In the genomic region with DNA sequence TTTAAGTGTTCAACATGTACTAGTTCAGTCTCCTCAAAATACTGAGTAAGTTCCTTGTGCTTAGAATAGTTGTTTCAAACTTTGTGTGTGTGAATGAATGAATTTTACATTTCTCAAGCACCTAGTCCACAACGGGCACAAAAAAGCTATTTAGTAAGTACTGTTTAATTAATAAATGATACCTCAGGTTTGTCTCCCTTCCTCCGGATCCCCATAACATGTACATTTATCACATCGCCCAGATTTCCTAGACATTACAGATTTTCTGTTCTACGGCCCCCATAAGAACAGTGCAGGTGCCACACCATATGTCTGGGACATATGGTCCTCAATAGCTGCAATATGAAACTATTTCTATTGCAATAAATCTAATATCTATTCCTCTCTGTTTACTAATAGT, we compare ENCODE assay signal across 9 cellular contexts. TPM values are rescaled to one million over a fixed set of nuclear protein-coding genes. Genes with fewer than 3 reads are reported as not detected.
DNase-seq lines count a peak whose midpoint lies in the region; ATAC-seq and TF ChIP-seq lines count a peak whose summit lies in the region.
"Had no signal": no experiment of that assay in that cellular context is flagged by ENCODE, and none has a peak within 500 bp of the region (broad histone marks: within the 10 kb centered on the region; RNA-seq: fewer than 3 reads in every experiment).

No MANE protein-coding gene starts in this region.

- H3K4me3 Mint-ChIP-seq in GM23338 (no peak overlapping the region), endodermal cell (no peak overlapping the region)

- H3K9me3 ChIP-seq in endodermal cell (ENCODE audit: control insufficient read depth, low read length) (no peaks in the 10 kb centered on the region), psoas muscle (no peaks in the 10 kb centered on the region)

- H3K27me3 Mint-ChIP-seq in GM23338 (ENCODE audit: insufficient read depth, low read depth, poor library complexity) (peaks cover 3% of the 10 kb centered on the region), endodermal cell (ENCODE audit: insufficient read depth) (no peaks in the 10 kb centered on the region)

- peak overlapping the region; percentile 92 for H3K4me2 ChIP-seq in GM23338

- H3K9me2 ChIP-seq in GM23338 (ENCODE audit: insufficient read depth) = no peaks in the 10 kb centered on the region

- no peak overlapping the region for H3K27ac Mint-ChIP-seq in GM23338
- no peak overlapping the region for H3K27ac Mint-ChIP-seq in endodermal cell

- no peaks in the 10 kb centered on the region; the same call in 1 of the 2 replicates for H4K20me1 ChIP-seq in GM23338 (replicated peaks; ENCODE audit: insufficient read depth)

- peak overlapping the region; percentile 98 for H3K27ac ChIP-seq in GM23338 (ENCODE audit: low read depth)
- H3K27ac ChIP-seq in endodermal cell (ENCODE audit: low read depth, low read length) = no peak overlapping the region
- H3K27ac ChIP-seq in psoas muscle = no peak overlapping the region

- peaks cover 14% of the 10 kb centered on the region for H3K4me1 Mint-ChIP-seq in GM23338
- H3K4me1 Mint-ChIP-seq in endodermal cell = peaks cover 13% of the 10 kb centered on the region

- H3K9ac ChIP-seq in endodermal cell (ENCODE audit: extremely low read depth, low read length, poor library complexity, severe bottlenecking) = peak overlapping the region; percentile 90

- WGBS in endodermal cell (ENCODE audit: insufficient coverage in 1 of 2, insufficient read length in 1 of 2), 2 experiments = 80% methylated on average over 3 of the region's 4 CpGs; no CpG with 5 or more reads in 1 of the 2 experiments
- 44 to 51% (median 44%) methylated on average over 4 of the region's 4 CpGs for WGBS in psoas muscle, 3 donors

- H2AFZ ChIP-seq in GM23338 = no peak overlapping the region

- H3K9me3 Mint-ChIP-seq in GM23338 (no peaks in the 10 kb centered on the region), endodermal cell (no peaks in the 10 kb centered on the region)

- DNase-seq in GM23338 (ENCODE audit: low spot score) = no peak
- peak; percentile 82 for DNase-seq in NCI-H2171 treated with DMSO at 0.1 percent for 48 hours (lab: John Stamatoyannopoulos, UW)
- no peak for DNase-seq in endodermal cell
- no peak for DNase-seq in psoas muscle
- no peak for DNase-seq in NCI-H345 treated with DMSO at 0.1 percent for 48 hours (lab: John Stamatoyannopoulos, UW; ENCODE audit: unreplicated experiment)
- DNase-seq in activated effector memory CD4-positive, alpha-beta T cell treated with anti-CD3 and anti-CD28 coated beads, Interleukin-2, amount 50 U/mL, for 16 hours = no peak
- DNase-seq: cerebellar nuclear complex had no signal

- intact Hi-C loops in psoas muscle (cut with DNase I) = loop anchor here (5.0 to 10.0 kb wide), 3 partner anchors 204 to 482 kb away; no protein-coding TSS in a partner anchor

- H3K36me3 Mint-ChIP-seq in GM23338 (ENCODE audit: low read depth) (peaks cover 33% of the 10 kb centered on the region; the same call in 2 of the 3 replicates), endodermal cell (ENCODE audit: low read depth) (peaks cover 12% of the 10 kb centered on the region)

- H3K27me3 ChIP-seq in GM23338 (ENCODE audit: insufficient read depth) = no peaks in the 10 kb centered on the region
- H3K27me3 ChIP-seq in endodermal cell (ENCODE audit: control insufficient read depth, insufficient read depth, low read length, poor library complexity, severe bottlenecking) = no peaks in the 10 kb centered on the region
- H3K27me3 ChIP-seq in psoas muscle (ENCODE audit: insufficient read depth in 3 of 3, low read length in 2 of 3) = no peaks in the 10 kb centered on the region

- H3K4me3 ChIP-seq in GM23338 = peak overlapping the region; percentile 62
- H3K4me3 ChIP-seq in endodermal cell (ENCODE audit: low read length) = peak overlapping the region; percentile 93
- H3K4me3 ChIP-seq in psoas muscle = peak overlapping the region; percentile 86

- TF ChIP-seq CTCF in GM23338 (conservative IDR thresholded peaks at IDR 0.05; ENCODE audit: low read depth in 2 of 2) = no peak
- no peak for TF ChIP-seq CTCF in endodermal cell (conservative IDR thresholded peaks at IDR 0.05)
- no peak for TF ChIP-seq CTCF in psoas muscle (IDR thresholded peaks at IDR 0.05)

- H3K36me3 ChIP-seq in GM23338 (ENCODE audit: insufficient read depth) = peaks cover 13% of the 10 kb centered on the region; the same call in 1 of the 2 replicates
- peaks cover 15% of the 10 kb centered on the region for H3K36me3 ChIP-seq in endodermal cell (ENCODE audit: control insufficient read depth, insufficient read depth, low read length)
- H3K36me3 ChIP-seq in psoas muscle (ENCODE audit: insufficient read depth in 1 of 2, low read depth in 1 of 2) = peaks cover 0 to 12% of the 10 kb centered on the region in 2 donors

- H3K79me2 ChIP-seq in GM23338 (replicated peaks; ENCODE audit: insufficient read depth) = peaks cover 22% of the 10 kb centered on the region

- H3K4me1 ChIP-seq in GM23338 (ENCODE audit: insufficient read depth) (peaks cover 12% of the 10 kb centered on the region; the same call in 1 of the 2 replicates), endodermal cell (ENCODE audit: control insufficient read depth, insufficient read depth, low read length) (no peaks in the 10 kb centered on the region), psoas muscle (peaks cover 4% of the 10 kb centered on the region)

- 0 out of 2 replicates have a peak, but pooled peaks cover 5% of the 10 kb centered on the region for H3F3A ChIP-seq in GM23338 (replicated peaks; ENCODE audit: low read depth)

- no peak for ATAC-seq in GM23338
- no peak for ATAC-seq in psoas muscle
- ATAC-seq in GM19397 (IDR thresholded peaks at IDR 0.05; ENCODE audit: unreplicated experiment) = no peak
- no peak for ATAC-seq in HG03469 (IDR thresholded peaks at IDR 0.05; ENCODE audit: unreplicated experiment)

TF ChIP-seq in GM23338, 12 proteins besides CTCF, POLR2A, EP300 and RAD21:
- TF ChIP-seq, protein P1, sequence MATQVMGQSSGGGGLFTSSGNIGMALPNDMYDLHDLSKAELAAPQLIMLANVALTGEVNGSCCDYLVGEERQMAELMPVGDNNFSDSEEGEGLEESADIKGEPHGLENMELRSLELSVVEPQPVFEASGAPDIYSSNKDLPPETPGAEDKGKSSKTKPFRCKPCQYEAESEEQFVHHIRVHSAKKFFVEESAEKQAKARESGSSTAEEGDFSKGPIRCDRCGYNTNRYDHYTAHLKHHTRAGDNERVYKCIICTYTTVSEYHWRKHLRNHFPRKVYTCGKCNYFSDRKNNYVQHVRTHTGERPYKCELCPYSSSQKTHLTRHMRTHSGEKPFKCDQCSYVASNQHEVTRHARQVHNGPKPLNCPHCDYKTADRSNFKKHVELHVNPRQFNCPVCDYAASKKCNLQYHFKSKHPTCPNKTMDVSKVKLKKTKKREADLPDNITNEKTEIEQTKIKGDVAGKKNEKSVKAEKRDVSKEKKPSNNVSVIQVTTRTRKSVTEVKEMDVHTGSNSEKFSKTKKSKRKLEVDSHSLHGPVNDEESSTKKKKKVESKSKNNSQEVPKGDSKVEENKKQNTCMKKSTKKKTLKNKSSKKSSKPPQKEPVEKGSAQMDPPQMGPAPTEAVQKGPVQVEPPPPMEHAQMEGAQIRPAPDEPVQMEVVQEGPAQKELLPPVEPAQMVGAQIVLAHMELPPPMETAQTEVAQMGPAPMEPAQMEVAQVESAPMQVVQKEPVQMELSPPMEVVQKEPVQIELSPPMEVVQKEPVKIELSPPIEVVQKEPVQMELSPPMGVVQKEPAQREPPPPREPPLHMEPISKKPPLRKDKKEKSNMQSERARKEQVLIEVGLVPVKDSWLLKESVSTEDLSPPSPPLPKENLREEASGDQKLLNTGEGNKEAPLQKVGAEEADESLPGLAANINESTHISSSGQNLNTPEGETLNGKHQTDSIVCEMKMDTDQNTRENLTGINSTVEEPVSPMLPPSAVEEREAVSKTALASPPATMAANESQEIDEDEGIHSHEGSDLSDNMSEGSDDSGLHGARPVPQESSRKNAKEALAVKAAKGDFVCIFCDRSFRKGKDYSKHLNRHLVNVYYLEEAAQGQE (IDR thresholded peaks at IDR 0.05; ENCODE audit: unreplicated experiment) = no peak
TF ChIP-seq in GM23338: peak in this region for 0.

RNA-seq across cellular contexts. Expression of a gene that starts 1.3 kb away (rescaled TPM):
- total RNA-seq in GM23338 (2014; rRNA removed; shearing (Covaris generic)) = 57.5 and 85.4 TPM in 2 replicates
- 81.1 and 84.7 TPM in 2 replicates for polyA plus RNA-seq in GM23338 (2016; fragmentation: Nextera tagmentation; extraction: Ambion mirVana)
- 10 to 100 TPM; 70.9 to 71.9 TPM for total RNA-seq in endodermal cell
- 26.0 TPM for polyA plus RNA-seq in endodermal cell (2013, experiment 1 of 2)
- 25.5 TPM for polyA plus RNA-seq in endodermal cell (2013, experiment 2 of 2)
- total RNA-seq in psoas muscle = 10 to 100 TPM; 14.3 to 27.7 (median 17.1) TPM
- polyA plus RNA-seq in psoas muscle = 1 to 10 TPM; 3.5 to 7.3 (median 7.2) TPM

RNA-seq across cellular contexts. Expression of a gene that starts 57.2 kb away (rescaled TPM):
- 0.74 and 1.2 TPM in 2 replicates for total RNA-seq in GM23338 (2014; rRNA removed; shearing (Covaris generic))
- polyA plus RNA-seq in GM23338 (2016; fragmentation: Nextera tagmentation; extraction: Ambion mirVana) (0.35 and 1.3 TPM in 2 replicates), psoas muscle (1 to 10 TPM in 1 of 3 donors, under 1 TPM in 2; 0.03 to 1.0 (median 0.04) TPM)
- total RNA-seq in endodermal cell (1 to 10 TPM in 1 of 2 donors, under 1 TPM in 1; 0.97 to 1.4 TPM), psoas muscle (under 1 TPM in 3 of 4 donors, not detected in 1; 0.18 to 0.77 (median 0.39) TPM)
- polyA plus RNA-seq in endodermal cell (2013, experiment 1 of 2) = 1.4 TPM
- polyA plus RNA-seq in endodermal cell (2013, experiment 2 of 2) = 0.66 TPM
